8 cellular contexts compared by ENCODE assay signal in the genomic region with DNA sequence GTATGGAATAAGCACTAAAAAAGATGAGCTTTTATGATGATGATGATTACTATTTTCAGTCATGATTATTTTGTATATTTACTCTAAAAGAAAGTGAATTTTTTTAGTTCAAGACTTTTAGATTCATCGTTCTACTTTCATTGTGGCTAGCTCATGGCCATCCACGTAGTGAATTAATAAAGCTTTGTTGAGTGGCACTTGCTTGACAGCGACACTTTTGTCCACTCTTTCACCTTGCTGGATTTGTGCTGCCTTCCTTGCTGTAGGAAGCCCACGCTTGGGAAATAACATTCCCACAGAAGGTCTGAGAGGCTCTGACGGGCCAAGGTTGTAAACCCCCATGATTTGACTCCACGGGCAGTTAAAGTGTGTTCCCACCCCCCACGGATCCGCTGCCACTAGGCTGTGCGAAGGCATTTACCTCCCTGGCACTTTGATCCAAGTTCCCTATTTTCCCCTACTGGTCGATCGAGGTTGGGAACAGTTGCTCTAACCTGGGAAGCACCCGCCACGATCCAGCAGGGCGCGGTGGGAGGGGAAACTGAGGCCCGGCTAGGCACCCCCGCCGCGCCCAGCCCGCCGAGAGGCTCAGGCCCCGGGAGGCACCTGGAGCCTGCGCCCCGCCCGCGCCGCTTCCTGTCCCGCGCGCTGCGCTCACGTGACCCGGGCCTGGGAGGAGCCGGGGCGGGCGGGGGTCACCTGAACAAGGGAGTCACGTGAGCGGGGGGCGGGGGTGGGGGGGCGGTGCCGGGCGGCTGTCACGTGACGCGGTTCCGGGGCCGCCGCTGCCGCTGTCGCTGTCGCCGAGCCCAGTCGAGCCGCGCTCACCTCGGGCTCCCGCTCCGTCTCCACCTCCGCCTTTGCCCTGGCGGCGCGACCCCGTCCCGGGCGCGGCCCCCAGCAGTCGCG. TPM values are rescaled to one million over a fixed set of nuclear protein-coding genes. Genes with fewer than 3 reads are reported as not detected.
DNase-seq lines count a peak whose midpoint lies in the region; ATAC-seq and TF ChIP-seq lines count a peak whose summit lies in the region.

A gene with protein sequence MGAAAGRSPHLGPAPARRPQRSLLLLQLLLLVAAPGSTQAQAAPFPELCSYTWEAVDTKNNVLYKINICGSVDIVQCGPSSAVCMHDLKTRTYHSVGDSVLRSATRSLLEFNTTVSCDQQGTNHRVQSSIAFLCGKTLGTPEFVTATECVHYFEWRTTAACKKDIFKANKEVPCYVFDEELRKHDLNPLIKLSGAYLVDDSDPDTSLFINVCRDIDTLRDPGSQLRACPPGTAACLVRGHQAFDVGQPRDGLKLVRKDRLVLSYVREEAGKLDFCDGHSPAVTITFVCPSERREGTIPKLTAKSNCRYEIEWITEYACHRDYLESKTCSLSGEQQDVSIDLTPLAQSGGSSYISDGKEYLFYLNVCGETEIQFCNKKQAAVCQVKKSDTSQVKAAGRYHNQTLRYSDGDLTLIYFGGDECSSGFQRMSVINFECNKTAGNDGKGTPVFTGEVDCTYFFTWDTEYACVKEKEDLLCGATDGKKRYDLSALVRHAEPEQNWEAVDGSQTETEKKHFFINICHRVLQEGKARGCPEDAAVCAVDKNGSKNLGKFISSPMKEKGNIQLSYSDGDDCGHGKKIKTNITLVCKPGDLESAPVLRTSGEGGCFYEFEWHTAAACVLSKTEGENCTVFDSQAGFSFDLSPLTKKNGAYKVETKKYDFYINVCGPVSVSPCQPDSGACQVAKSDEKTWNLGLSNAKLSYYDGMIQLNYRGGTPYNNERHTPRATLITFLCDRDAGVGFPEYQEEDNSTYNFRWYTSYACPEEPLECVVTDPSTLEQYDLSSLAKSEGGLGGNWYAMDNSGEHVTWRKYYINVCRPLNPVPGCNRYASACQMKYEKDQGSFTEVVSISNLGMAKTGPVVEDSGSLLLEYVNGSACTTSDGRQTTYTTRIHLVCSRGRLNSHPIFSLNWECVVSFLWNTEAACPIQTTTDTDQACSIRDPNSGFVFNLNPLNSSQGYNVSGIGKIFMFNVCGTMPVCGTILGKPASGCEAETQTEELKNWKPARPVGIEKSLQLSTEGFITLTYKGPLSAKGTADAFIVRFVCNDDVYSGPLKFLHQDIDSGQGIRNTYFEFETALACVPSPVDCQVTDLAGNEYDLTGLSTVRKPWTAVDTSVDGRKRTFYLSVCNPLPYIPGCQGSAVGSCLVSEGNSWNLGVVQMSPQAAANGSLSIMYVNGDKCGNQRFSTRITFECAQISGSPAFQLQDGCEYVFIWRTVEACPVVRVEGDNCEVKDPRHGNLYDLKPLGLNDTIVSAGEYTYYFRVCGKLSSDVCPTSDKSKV (N-terminal part only) (plus strand): TSS at position 788 of the 909 bp plus-strand sequence. CDS start 165 bp downstream, outside the sequence.

- ATAC-seq in GM18502 (IDR thresholded peaks at IDR 0.05; ENCODE audit: poor library complexity, unreplicated experiment) (peak; percentile 83), HG02840 (IDR thresholded peaks at IDR 0.05; ENCODE audit: low FRiP score, unreplicated experiment) (peak; percentile 86), right cardiac atrium (peak; percentile 95 to 96)

- 2% methylated on average over 63 of the region's 68 CpGs for WGBS in right cardiac atrium

- H3K4me3 ChIP-seq in ascending aorta (peak within 1 kb of the TSS; percentile 100), right cardiac atrium (ENCODE audit: low read length) (peak within 1 kb of the TSS; percentile 82), rectal smooth muscle tissue (ENCODE audit: low read length) (peak within 1 kb of the TSS; percentile 74), uterus (peak within 1 kb of the TSS; percentile 46 to 95)

- TF ChIP-seq CTCF in ascending aorta (IDR thresholded peaks at IDR 0.05) (no peak), uterus (IDR thresholded peaks at IDR 0.05) (peak in 2 of 4 experiments; percentile 16 to 33)

- DNase-seq in NCI-H146 treated with DMSO at 0.1 percent for 48 hours (lab: John Stamatoyannopoulos, UW; ENCODE audit: unreplicated experiment) (peak; percentile 75), T-helper 22 cell (ENCODE audit: low read depth) (peak; percentile 90), ascending aorta (ENCODE audit: low spot score in 2 of 2) (peak; percentile 89 to 97), right cardiac atrium (peak; percentile 93 to 97 (median 97)), uterus (peak; percentile 90 to 94)

- H3K27me3 ChIP-seq in ascending aorta (no peaks in the 10 kb centered on the region), right cardiac atrium (ENCODE audit: control insufficient read depth, insufficient read depth) (no peaks in the 10 kb centered on the region), rectal smooth muscle tissue (ENCODE audit: control insufficient read depth, insufficient read depth, low read length) (no peaks in the 10 kb centered on the region), uterus (no peaks in the 10 kb centered on the region)

- H3K9me3 ChIP-seq in ascending aorta (no peaks in the 10 kb centered on the region), right cardiac atrium (ENCODE audit: control insufficient read depth, low read length) (no peaks in the 10 kb centered on the region), uterus (no peaks in the 10 kb centered on the region)

- TF ChIP-seq POLR2A in uterus (IDR thresholded peaks at IDR 0.05): peak in 1 of 2 donors; percentile 91

- peak within 1 kb of the TSS; percentile 65 for H3K9ac ChIP-seq in rectal smooth muscle tissue (ENCODE audit: low read length)

- peaks cover 0 to 15% of the 10 kb centered on the region in 2 donors for H3K4me1 ChIP-seq in ascending aorta
- H3K4me1 ChIP-seq in right cardiac atrium (ENCODE audit: control insufficient read depth, insufficient read depth, low read length): peaks cover 9% of the 10 kb centered on the region
- H3K4me1 ChIP-seq in rectal smooth muscle tissue (ENCODE audit: control insufficient read depth, insufficient read depth, low read length): no peaks in the 10 kb centered on the region
- H3K4me1 ChIP-seq in uterus: peaks cover 6% of the 10 kb centered on the region in 2 donors

- H3K36me3 ChIP-seq in ascending aorta: no peaks in the 10 kb centered on the region
- H3K36me3 ChIP-seq in rectal smooth muscle tissue (ENCODE audit: control insufficient read depth, insufficient read depth, low read length): no peaks in the 10 kb centered on the region
- H3K36me3 ChIP-seq in uterus: no peaks in the 10 kb centered on the region

- peak within 1 kb of the TSS; percentile 86 to 90 for H3K27ac ChIP-seq in ascending aorta
- peak within 1 kb of the TSS; percentile 81 for H3K27ac ChIP-seq in right cardiac atrium (ENCODE audit: low read length)
- peak within 1 kb of the TSS; percentile 81 for H3K27ac ChIP-seq in rectal smooth muscle tissue (ENCODE audit: low read depth, low read length)
- peak within 1 kb of the TSS; percentile 96 to 98 for H3K27ac ChIP-seq in uterus

- intact Hi-C loops in ascending aorta (cut with DNase I): loop anchor here (1.0 to 2.0 kb wide), 3 partner anchors 25 to 74 kb away; no protein-coding TSS in a partner anchor
- intact Hi-C loops in right cardiac atrium (cut with DNase I): loop anchor here in 1 of 4 donors (10.0 kb wide), 1 partner anchor 66 kb away; no protein-coding TSS in a partner anchor
- intact Hi-C loops in uterus (cut with DNase I; ENCODE audit: low total_unique reads): no loop called here

RNA-seq across cellular contexts. Expression of the gene that starts here (rescaled TPM):
- total RNA-seq in ascending aorta (104 TPM), right cardiac atrium (10 to 100 TPM; 41.4 to 48.9 (median 46.6) TPM), uterus (10 to 100 TPM; 36.5 to 91.7 (median 61.7) TPM)
- 19.6 TPM for polyA plus RNA-seq in right cardiac atrium

Comparison
In these comparisons a context has a peak if more than half of its experiments do, and no peak if none do; other contexts are left out.
1. Peak in every context shown above with its lines: DNase-seq, ATAC-seq, H3K4me3 ChIP-seq and H3K27ac ChIP-seq.